ENCODE assay signal across 2 cellular contexts in the genomic region with DNA sequence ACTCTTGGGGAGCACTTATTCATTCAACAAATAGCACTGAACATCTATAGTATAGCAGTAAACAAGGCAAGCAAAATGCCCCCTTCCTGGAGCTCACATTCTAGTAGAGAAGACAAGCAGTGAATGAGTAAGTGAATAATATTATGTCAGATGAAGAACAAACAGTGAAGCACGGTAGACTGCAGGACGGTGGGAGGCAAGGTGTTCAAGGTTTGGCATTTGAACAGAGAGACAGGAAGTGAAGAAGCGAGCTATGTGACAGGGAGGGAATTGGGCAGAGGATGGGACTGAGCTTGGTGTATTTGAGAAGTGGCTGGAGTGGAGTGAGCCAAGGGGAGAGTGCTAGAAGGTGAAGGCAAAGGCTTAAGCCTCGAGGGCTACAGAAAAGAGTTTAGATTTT.
TF ChIP-seq lines count a peak whose summit lies in the region.

No MANE protein-coding gene starts in this region.

TF ChIP-seq in SK-N-SH, 30 proteins besides CTCF, POLR2A, EP300 and RAD21 (continued from another document):
- TF ChIP-seq, protein P1, sequence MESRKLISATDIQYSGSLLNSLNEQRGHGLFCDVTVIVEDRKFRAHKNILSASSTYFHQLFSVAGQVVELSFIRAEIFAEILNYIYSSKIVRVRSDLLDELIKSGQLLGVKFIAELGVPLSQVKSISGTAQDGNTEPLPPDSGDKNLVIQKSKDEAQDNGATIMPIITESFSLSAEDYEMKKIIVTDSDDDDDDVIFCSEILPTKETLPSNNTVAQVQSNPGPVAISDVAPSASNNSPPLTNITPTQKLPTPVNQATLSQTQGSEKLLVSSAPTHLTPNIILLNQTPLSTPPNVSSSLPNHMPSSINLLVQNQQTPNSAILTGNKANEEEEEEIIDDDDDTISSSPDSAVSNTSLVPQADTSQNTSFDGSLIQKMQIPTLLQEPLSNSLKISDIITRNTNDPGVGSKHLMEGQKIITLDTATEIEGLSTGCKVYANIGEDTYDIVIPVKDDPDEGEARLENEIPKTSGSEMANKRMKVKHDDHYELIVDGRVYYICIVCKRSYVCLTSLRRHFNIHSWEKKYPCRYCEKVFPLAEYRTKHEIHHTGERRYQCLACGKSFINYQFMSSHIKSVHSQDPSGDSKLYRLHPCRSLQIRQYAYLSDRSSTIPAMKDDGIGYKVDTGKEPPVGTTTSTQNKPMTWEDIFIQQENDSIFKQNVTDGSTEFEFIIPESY (IDR thresholded peaks at IDR 0.05; ENCODE audit: borderline replicate concordance, low read depth) = no peak
- TF ChIP-seq GATA2 (CRISPR knock-in tag; IDR thresholded peaks at IDR 0.05) = no peak
- TF ChIP-seq YY1 (IDR thresholded peaks at IDR 0.05; ENCODE audit: low read depth) = no peak

TF ChIP-seq in SK-N-SH treated with all-trans-retinoic acid at 6 μM for 48 hours, 23 proteins besides CTCF, POLR2A, EP300 and RAD21 (continued from another document):
- TF ChIP-seq, protein P2, sequence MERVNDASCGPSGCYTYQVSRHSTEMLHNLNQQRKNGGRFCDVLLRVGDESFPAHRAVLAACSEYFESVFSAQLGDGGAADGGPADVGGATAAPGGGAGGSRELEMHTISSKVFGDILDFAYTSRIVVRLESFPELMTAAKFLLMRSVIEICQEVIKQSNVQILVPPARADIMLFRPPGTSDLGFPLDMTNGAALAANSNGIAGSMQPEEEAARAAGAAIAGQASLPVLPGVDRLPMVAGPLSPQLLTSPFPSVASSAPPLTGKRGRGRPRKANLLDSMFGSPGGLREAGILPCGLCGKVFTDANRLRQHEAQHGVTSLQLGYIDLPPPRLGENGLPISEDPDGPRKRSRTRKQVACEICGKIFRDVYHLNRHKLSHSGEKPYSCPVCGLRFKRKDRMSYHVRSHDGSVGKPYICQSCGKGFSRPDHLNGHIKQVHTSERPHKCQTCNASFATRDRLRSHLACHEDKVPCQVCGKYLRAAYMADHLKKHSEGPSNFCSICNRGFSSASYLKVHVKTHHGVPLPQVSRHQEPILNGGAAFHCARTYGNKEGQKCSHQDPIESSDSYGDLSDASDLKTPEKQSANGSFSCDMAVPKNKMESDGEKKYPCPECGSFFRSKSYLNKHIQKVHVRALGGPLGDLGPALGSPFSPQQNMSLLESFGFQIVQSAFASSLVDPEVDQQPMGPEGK (CRISPR knock-in tag; IDR thresholded peaks at IDR 0.05; ENCODE audit: borderline replicate concordance) = no peak
- TF ChIP-seq RARB (CRISPR knock-in tag; IDR thresholded peaks at IDR 0.05) (no peak), ESRRG (CRISPR knock-in tag; IDR thresholded peaks at IDR 0.05) (no peak), PPARA (CRISPR knock-in tag; IDR thresholded peaks at IDR 0.05; ENCODE audit: borderline replicate concordance) (no peak), ZFP30 (CRISPR knock-in tag; IDR thresholded peaks at IDR 0.05) (no peak), TOX (CRISPR knock-in tag; IDR thresholded peaks at IDR 0.05; ENCODE audit: borderline replicate concordance) (no peak), GLIS3 (CRISPR knock-in tag; IDR thresholded peaks at IDR 0.05) (no peak), BACH2 (CRISPR knock-in tag; IDR thresholded peaks at IDR 0.05; ENCODE audit: borderline replicate concordance) (no peak), ZNF565 (CRISPR knock-in tag; conservative IDR thresholded peaks at IDR 0.05; ENCODE audit: low read depth) (no peak), ARNTL (CRISPR knock-in tag; IDR thresholded peaks at IDR 0.05; ENCODE audit: borderline replicate concordance, low read depth) (no peak), CSDC2 (CRISPR knock-in tag; IDR thresholded peaks at IDR 0.05) (no peak), ZFP3 (CRISPR knock-in tag; IDR thresholded peaks at IDR 0.05) (no peak), TCF4 (CRISPR knock-in tag; IDR thresholded peaks at IDR 0.05; ENCODE audit: borderline replicate concordance) (no peak), ISL1 (CRISPR knock-in tag; IDR thresholded peaks at IDR 0.05) (no peak), OSR1 (CRISPR knock-in tag; IDR thresholded peaks at IDR 0.05) (no peak)
- TF ChIP-seq, protein P3, sequence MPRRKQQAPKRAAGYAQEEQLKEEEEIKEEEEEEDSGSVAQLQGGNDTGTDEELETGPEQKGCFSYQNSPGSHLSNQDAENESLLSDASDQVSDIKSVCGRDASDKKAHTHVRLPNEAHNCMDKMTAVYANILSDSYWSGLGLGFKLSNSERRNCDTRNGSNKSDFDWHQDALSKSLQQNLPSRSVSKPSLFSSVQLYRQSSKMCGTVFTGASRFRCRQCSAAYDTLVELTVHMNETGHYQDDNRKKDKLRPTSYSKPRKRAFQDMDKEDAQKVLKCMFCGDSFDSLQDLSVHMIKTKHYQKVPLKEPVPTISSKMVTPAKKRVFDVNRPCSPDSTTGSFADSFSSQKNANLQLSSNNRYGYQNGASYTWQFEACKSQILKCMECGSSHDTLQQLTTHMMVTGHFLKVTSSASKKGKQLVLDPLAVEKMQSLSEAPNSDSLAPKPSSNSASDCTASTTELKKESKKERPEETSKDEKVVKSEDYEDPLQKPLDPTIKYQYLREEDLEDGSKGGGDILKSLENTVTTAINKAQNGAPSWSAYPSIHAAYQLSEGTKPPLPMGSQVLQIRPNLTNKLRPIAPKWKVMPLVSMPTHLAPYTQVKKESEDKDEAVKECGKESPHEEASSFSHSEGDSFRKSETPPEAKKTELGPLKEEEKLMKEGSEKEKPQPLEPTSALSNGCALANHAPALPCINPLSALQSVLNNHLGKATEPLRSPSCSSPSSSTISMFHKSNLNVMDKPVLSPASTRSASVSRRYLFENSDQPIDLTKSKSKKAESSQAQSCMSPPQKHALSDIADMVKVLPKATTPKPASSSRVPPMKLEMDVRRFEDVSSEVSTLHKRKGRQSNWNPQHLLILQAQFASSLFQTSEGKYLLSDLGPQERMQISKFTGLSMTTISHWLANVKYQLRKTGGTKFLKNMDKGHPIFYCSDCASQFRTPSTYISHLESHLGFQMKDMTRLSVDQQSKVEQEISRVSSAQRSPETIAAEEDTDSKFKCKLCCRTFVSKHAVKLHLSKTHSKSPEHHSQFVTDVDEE (CRISPR knock-in tag; IDR thresholded peaks at IDR 0.05) = no peak
- TF ChIP-seq, protein P4, sequence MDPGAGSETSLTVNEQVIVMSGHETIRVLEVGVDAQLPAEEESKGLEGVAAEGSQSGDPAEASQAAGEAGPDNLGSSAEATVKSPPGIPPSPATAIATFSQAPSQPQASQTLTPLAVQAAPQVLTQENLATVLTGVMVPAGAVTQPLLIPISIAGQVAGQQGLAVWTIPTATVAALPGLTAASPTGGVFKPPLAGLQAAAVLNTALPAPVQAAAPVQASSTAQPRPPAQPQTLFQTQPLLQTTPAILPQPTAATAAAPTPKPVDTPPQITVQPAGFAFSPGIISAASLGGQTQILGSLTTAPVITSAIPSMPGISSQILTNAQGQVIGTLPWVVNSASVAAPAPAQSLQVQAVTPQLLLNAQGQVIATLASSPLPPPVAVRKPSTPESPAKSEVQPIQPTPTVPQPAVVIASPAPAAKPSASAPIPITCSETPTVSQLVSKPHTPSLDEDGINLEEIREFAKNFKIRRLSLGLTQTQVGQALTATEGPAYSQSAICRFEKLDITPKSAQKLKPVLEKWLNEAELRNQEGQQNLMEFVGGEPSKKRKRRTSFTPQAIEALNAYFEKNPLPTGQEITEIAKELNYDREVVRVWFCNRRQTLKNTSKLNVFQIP (CRISPR knock-in tag; IDR thresholded peaks at IDR 0.05; ENCODE audit: borderline replicate concordance, low read depth) = no peak
